ENCODE assay signal across 8 cellular contexts in the genomic region with DNA sequence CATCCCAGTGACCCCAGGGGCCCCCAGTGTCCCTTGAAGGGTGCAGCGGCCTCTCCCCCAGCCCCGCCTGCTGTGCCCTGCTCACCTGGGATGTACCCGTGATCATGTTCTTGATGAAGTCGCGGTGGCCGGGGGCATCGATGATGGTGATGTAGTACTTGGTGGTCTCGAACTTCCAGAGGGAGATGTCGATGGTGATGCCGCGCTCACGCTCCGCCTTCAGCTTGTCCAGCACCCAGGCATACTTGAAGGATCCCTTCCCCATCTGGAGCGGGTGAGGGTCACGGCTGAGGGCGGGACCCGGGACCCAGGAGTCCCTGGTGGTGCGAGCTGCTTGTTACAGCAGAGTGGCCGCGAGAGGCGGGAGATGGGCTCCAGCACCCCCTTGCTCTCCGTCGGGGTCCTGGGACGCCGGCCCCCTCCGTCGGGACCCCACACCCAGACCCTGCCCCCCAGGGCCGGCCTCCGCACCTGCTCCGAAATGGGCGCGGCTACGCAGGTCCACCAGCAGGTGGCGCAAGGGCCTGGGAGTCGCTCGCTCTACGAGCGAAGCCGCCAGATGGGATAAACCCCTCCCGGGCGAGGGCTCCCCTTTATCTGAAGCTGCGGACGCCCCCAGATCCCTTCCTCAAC. TPM values are rescaled to one million over a fixed set of nuclear protein-coding genes. Genes with fewer than 3 reads are reported as not detected.
A peak's percentile ranks its signal among the peaks of the same experiment; 100 is the strongest.
DNase-seq lines count a peak whose midpoint lies in the region; ATAC-seq and TF ChIP-seq lines count a peak whose summit lies in the region.

No MANE protein-coding gene starts in this region.

- peaks cover 23% of the 10 kb centered on the region for H3K27me3 Mint-ChIP-seq in activated naive CD8-positive, alpha-beta T cell treated with anti-CD3 and anti-CD28 coated beads, Interleukin-2, amount 50 U/mL, for 24 hours

- WGBS in heart right ventricle, 2 donors: 26 to 30% methylated on average over 43 of the region's 43 CpGs

- no peaks in the 10 kb centered on the region for H3K36me3 Mint-ChIP-seq in activated naive CD8-positive, alpha-beta T cell treated with anti-CD3 and anti-CD28 coated beads, Interleukin-2, amount 50 U/mL, for 24 hours (ENCODE audit: low read depth)

- H3K27me3 ChIP-seq in HAP-1 (ENCODE audit: low read depth): no peaks in the 10 kb centered on the region
- peaks cover 0 to 56% (median 38%) of the 10 kb centered on the region in 7 donors for H3K27me3 ChIP-seq in heart right ventricle

- peaks cover 2% of the 10 kb centered on the region for H3K4me1 Mint-ChIP-seq in activated naive CD8-positive, alpha-beta T cell treated with anti-CD3 and anti-CD28 coated beads, Interleukin-2, amount 50 U/mL, for 24 hours

- ATAC-seq in activated naive CD8-positive, alpha-beta T cell treated with anti-CD3 and anti-CD28 coated beads, Interleukin-2, amount 50 U/mL, for 24 hours: peak; percentile 59
- ATAC-seq in heart right ventricle (peak; percentile 18 to 61 (median 38)), GM19023 (IDR thresholded peaks at IDR 0.05; ENCODE audit: unreplicated experiment) (no peak), GM19351 (IDR thresholded peaks at IDR 0.05; ENCODE audit: unreplicated experiment) (no peak)

- peak; percentile 94 for TF ChIP-seq CTCF in AG09309 (IDR thresholded peaks at IDR 0.05; ENCODE audit: control insufficient read depth, insufficient read depth, low read depth, low read length, missing control alignments)
- peak; percentile 89 to 98 (median 96) for TF ChIP-seq CTCF in heart right ventricle (IDR thresholded peaks at IDR 0.05)

- intact Hi-C loops in heart right ventricle (cut with DNase I): loop anchor here in 5 of 10 donors (1.0 to 5.0 kb wide), 3 partner anchors 24 to 1119 kb away; partner anchors contain the start of gene PPDPF (in 4 of the 5)

- peak overlapping the region in 7 of 10 donors; percentile 75 to 98 (median 94) for H3K27ac ChIP-seq in heart right ventricle

- H3K4me1 ChIP-seq in HAP-1 (peaks cover 15% of the 10 kb centered on the region), heart right ventricle (peaks cover 10 to 45% (median 36%) of the 10 kb centered on the region in 9 donors)

- no peak overlapping the region for H3K4me3 ChIP-seq in AG09309 (ENCODE audit: control insufficient read depth, low read depth, low read length)
- H3K4me3 ChIP-seq in HAP-1: peak overlapping the region; percentile 68
- H3K4me3 ChIP-seq in heart right ventricle: peak overlapping the region; percentile 18 to 67 (median 60)
- H3K4me3 ChIP-seq in skeletal muscle cell (ENCODE audit: low read depth, low read length): peak overlapping the region; percentile 15

- no peak for DNase-seq in AG09309 (ENCODE audit: low read depth)
- peak in 1 of 2 experiments; percentile 86 for DNase-seq in HAP-1 (ENCODE audit: low spot score in 2 of 2)
- DNase-seq in T-helper 1 cell: peak; percentile 55 to 75 (median 71)
- peak; percentile 86 for DNase-seq in activated naive CD8-positive, alpha-beta T cell treated with anti-CD3 and anti-CD28 coated beads, Interleukin-2, amount 50 U/mL, for 24 hours
- DNase-seq in heart right ventricle: peak; percentile 67 to 77
- no peak for DNase-seq in skeletal muscle cell (ENCODE audit: low read depth)

- peak overlapping the region; percentile 54 for H3K4me3 Mint-ChIP-seq in activated naive CD8-positive, alpha-beta T cell treated with anti-CD3 and anti-CD28 coated beads, Interleukin-2, amount 50 U/mL, for 24 hours

- H3K9me3 Mint-ChIP-seq in activated naive CD8-positive, alpha-beta T cell treated with anti-CD3 and anti-CD28 coated beads, Interleukin-2, amount 50 U/mL, for 24 hours: peaks cover 6% of the 10 kb centered on the region

- H3K9me3 ChIP-seq in HAP-1 (no peaks in the 10 kb centered on the region), heart right ventricle (no peaks in the 10 kb centered on the region)

- in situ Hi-C loops in HAP-1 (cut with MboI; ENCODE audit: low sequenced_read_pairs): no loop called here

- H3K36me3 ChIP-seq in HAP-1 (replicated peaks) (peaks cover 59% of the 10 kb centered on the region), heart right ventricle (peaks cover 0 to 37% (median 0%) of the 10 kb centered on the region in 9 donors)

- H3K27ac Mint-ChIP-seq in activated naive CD8-positive, alpha-beta T cell treated with anti-CD3 and anti-CD28 coated beads, Interleukin-2, amount 50 U/mL, for 24 hours: no peak overlapping the region

RNA-seq across cellular contexts. Expression of gene EEF1A2, which starts 3.0 kb away (rescaled TPM):
- 1,000 to 10,000 TPM; 1,074 to 1,437 (median 1,307) TPM for total RNA-seq in heart right ventricle
- 1,000 to 10,000 TPM in 1 of 2 donors, 100 to 1,000 TPM in 1; 881 to 1,465 TPM for polyA plus RNA-seq in heart right ventricle

RNA-seq across cellular contexts. Expression of gene KCNQ2, which starts 23.4 kb away (rescaled TPM):
- 1 to 10 TPM in 3 of 10 donors, under 1 TPM in 1, not detected in 6; 0.26 to 3.8 (median 1.9) TPM for total RNA-seq in heart right ventricle
- polyA plus RNA-seq in heart right ventricle: under 1 TPM in 1 of 2 donors, not detected in 1; 0.03 TPM

RNA-seq across cellular contexts. Expression of gene PPDPF, which starts 24.7 kb away (rescaled TPM):
- total RNA-seq in heart right ventricle: 100 to 1,000 TPM; 186 to 433 (median 269) TPM
- 100 to 1,000 TPM; 261 to 324 TPM for polyA plus RNA-seq in heart right ventricle

RNA-seq across cellular contexts. Expression of gene PTK6, which starts 41.3 kb away (rescaled TPM):
- under 1 TPM in 2 of 10 donors, not detected in 8; 0.06 to 0.28 TPM for total RNA-seq in heart right ventricle
- polyA plus RNA-seq in heart right ventricle: under 1 TPM in 1 of 2 donors, not detected in 1; 0.03 TPM

RNA-seq across cellular contexts. Expression of gene SRMS, which starts 51.7 kb away (rescaled TPM):
- not detected for total RNA-seq in heart right ventricle
- not detected for polyA plus RNA-seq in heart right ventricle

Comparison
In these comparisons a context has a peak if more than half of its experiments do, and no peak if none do; other contexts are left out.
1. DNase-seq: peak in T-helper 1 cell (5 of 5), activated naive CD8-positive, alpha-beta T cell treated with anti-CD3 and anti-CD28 coated beads, Interleukin-2, amount 50 U/mL, for 24 hours (single experiment) and heart right ventricle (2 of 2); none in AG09309 (single experiment) and skeletal muscle cell (single experiment).
2. ATAC-seq: peak in activated naive CD8-positive, alpha-beta T cell treated with anti-CD3 and anti-CD28 coated beads, Interleukin-2, amount 50 U/mL, for 24 hours (single experiment) and heart right ventricle (8 of 8); none in GM19023 (single experiment) and GM19351 (single experiment).